In the genomic region with DNA sequence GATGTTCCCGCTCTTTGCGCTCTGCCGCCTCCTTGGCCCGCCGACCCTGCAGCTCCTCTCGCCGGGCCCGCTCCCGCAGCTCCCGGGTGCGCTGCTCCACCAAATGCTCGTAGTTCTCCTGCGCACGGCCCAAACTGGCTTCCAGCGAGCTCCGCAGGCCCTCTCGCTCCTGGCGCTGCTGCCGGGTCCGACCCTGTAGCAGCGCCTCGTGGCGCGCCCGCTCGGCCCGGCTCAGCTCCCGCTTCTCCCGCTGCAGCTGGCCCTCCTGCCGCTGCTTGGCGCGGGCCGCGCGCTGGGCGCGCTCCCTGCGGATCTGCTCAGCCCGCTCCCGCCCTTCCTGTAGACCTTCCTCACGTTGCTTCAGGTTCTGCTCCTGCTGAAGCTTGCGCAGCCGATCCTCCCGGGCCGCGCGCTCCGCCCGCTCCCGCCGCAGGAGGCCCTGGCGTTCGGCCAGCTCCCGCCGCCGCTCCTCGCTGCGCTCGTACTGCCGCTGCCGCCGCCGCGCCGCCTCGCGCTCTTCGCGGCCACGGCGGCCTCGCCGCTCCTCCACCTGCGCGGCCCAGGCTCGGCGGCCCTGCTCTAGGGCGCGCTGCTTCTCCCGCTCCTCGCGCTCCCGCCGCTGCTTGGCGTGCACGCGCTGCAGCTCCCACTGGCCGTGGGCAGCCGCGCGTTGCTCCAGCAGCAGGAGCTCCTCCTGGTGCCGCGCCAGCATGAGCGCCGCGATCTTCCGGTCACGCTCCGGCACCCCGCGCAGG, we compare ENCODE assay signal across 8 cellular contexts. TPM values are rescaled to one million over a fixed set of nuclear protein-coding genes. Genes with fewer than 3 reads are reported as not detected.
DNase-seq lines count a peak whose midpoint lies in the region; ATAC-seq and TF ChIP-seq lines count a peak whose summit lies in the region.

No MANE protein-coding gene starts in this region.

- CTCF ChIA-PET in Caco-2 (lab: Charles Lee), result interaction anchor here (0.8 to 3.4 kb wide), 7 partner anchors 19 to 311 kb away, joined by 3 to 26 read pairs (median 4); no protein-coding TSS in a partner anchor

- H3K27me3 Mint-ChIP-seq in Caco-2 (ENCODE audit: insufficient read depth, unreplicated experiment), result peaks cover 6% of the 10 kb centered on the region
- peaks cover 10% of the 10 kb centered on the region for H3K27me3 Mint-ChIP-seq in endothelial cell (ENCODE audit: unreplicated experiment)
- peaks cover 56% of the 10 kb centered on the region for H3K27me3 Mint-ChIP-seq in osteocyte (ENCODE audit: unreplicated experiment)

- no peaks in the 10 kb centered on the region for H3K9me3 ChIP-seq in Caco-2

- peaks cover 46% of the 10 kb centered on the region for H3K4me1 ChIP-seq in Caco-2

- H3K36me3 Mint-ChIP-seq in Caco-2 (ENCODE audit: insufficient read depth, unreplicated experiment), result peaks cover 4% of the 10 kb centered on the region
- H3K36me3 Mint-ChIP-seq in endothelial cell (ENCODE audit: low read depth, unreplicated experiment), result peaks cover 4% of the 10 kb centered on the region
- H3K36me3 Mint-ChIP-seq in osteocyte (ENCODE audit: unreplicated experiment), result no peaks in the 10 kb centered on the region

- no TSS peak for BruUV-seq in Caco-2 (replicated peaks; lab: Mats Ljungman, UMichigan)

- peak; percentile 30 for ATAC-seq in omental fat pad (ENCODE audit: low FRiP score)
- no peak for ATAC-seq in GM21723 (IDR thresholded peaks at IDR 0.05; ENCODE audit: unreplicated experiment)

- no peaks in the 10 kb centered on the region for H3K9me3 Mint-ChIP-seq in Caco-2 (ENCODE audit: unreplicated experiment)
- H3K9me3 Mint-ChIP-seq in endothelial cell (ENCODE audit: unreplicated experiment), result no peaks in the 10 kb centered on the region
- no peaks in the 10 kb centered on the region for H3K9me3 Mint-ChIP-seq in osteocyte (ENCODE audit: unreplicated experiment)

- intact Hi-C loops in Caco-2 (cut with micrococcal nuclease; ENCODE audit: unreplicated experiment), result loop anchor here (5.0 kb wide), 1 partner anchor 330 kb away; no protein-coding TSS in a partner anchor

- TF ChIP-seq CTCF in Caco-2 (IDR thresholded peaks at IDR 0.05; ENCODE audit: insufficient read depth in 1 of 2, low read depth in 1 of 2, low read length in 1 of 2, severe bottlenecking in 1 of 2, unreplicated experiment in 1 of 2), result no peak
- no peak for TF ChIP-seq CTCF in endothelial cell (IDR thresholded peaks at IDR 0.05; ENCODE audit: unreplicated experiment)
- TF ChIP-seq CTCF in omental fat pad (IDR thresholded peaks at IDR 0.05), result no peak
- TF ChIP-seq CTCF in osteocyte (IDR thresholded peaks at IDR 0.05), result no peak

- no peaks in the 10 kb centered on the region for H3K36me3 ChIP-seq in Caco-2 (ENCODE audit: control insufficient read depth, insufficient read depth, low read length)

- POLR2A ChIA-PET in Caco-2 (lab: Charles Lee), result interaction anchor here (0.5 kb wide), 1 partner anchor 13 kb away, joined by 5 read pairs; no protein-coding TSS in a partner anchor

- H3K27ac Mint-ChIP-seq in Caco-2 (ENCODE audit: unreplicated experiment) (no peak overlapping the region), endothelial cell (ENCODE audit: unreplicated experiment) (no peak overlapping the region), osteocyte (ENCODE audit: unreplicated experiment) (no peak overlapping the region)

- peak overlapping the region; percentile 51 for H3K4me3 ChIP-seq in Caco-2 (ENCODE audit: low read depth, low read length)

- H3K4me1 Mint-ChIP-seq in Caco-2 (ENCODE audit: low read depth, unreplicated experiment) (peaks cover 31% of the 10 kb centered on the region), endothelial cell (ENCODE audit: unreplicated experiment) (peaks cover 6% of the 10 kb centered on the region), osteocyte (ENCODE audit: unreplicated experiment) (peaks cover 9% of the 10 kb centered on the region)

- peak overlapping the region; percentile 74 for H3K4me3 Mint-ChIP-seq in Caco-2 (ENCODE audit: unreplicated experiment)
- H3K4me3 Mint-ChIP-seq in endothelial cell (ENCODE audit: unreplicated experiment), result no peak overlapping the region
- no peak overlapping the region for H3K4me3 Mint-ChIP-seq in osteocyte (ENCODE audit: unreplicated experiment)

- H3K27me3 ChIP-seq in Caco-2 (replicated peaks; ENCODE audit: control insufficient read depth, insufficient read depth, low read length), result no peaks in the 10 kb centered on the region

- peak; percentile 68 to 77 for DNase-seq in Caco-2
- peak; percentile 87 for DNase-seq in NCI-H2196 (lab: John Stamatoyannopoulos, UW; ENCODE audit: unreplicated experiment)
- peak; percentile 55 for DNase-seq in endothelial cell (ENCODE audit: low spot score)
- no peak for DNase-seq in omental fat pad (ENCODE audit: low spot score)
- DNase-seq in NCI-H1694 (lab: John Stamatoyannopoulos, UW), result no peak
- no peak for DNase-seq in globus pallidus (ENCODE audit: low spot score)
- no peak for DNase-seq in osteocyte (ENCODE audit: extremely low spot score, unreplicated experiment)

RNA-seq across cellular contexts. Expression of a gene that starts 2.6 kb away (rescaled TPM):
- total RNA-seq in Caco-2 (2022) (0.56 and 0.82 TPM in 2 replicates), endothelial cell (ENCODE audit: unreplicated experiment) (not detected), omental fat pad (under 1 TPM in 1 of 4 donors, not detected in 3; 0.09 TPM), osteocyte (not detected in 2 replicates)

RNA-seq across cellular contexts. Expression of a gene that starts 39.3 kb away (rescaled TPM):
- total RNA-seq in Caco-2 (2022) (16.6 and 21.5 TPM in 2 replicates), endothelial cell (ENCODE audit: unreplicated experiment) (71.5 TPM), omental fat pad (10 to 100 TPM; 31.1 to 73.3 (median 52.7) TPM), osteocyte (30.6 and 31.2 TPM in 2 replicates)

Comparison
In these comparisons a context has a peak if more than half of its experiments do, and no peak if none do; other contexts are left out.
1. DNase-seq: peak in Caco-2 (2 of 2), NCI-H2196 (single experiment) and endothelial cell (single experiment); none in omental fat pad (single experiment), NCI-H1694 (single experiment), globus pallidus (single experiment) and osteocyte (single experiment).